Comparison of ENCODE assay signal across 24 cellular contexts in the genomic region with DNA sequence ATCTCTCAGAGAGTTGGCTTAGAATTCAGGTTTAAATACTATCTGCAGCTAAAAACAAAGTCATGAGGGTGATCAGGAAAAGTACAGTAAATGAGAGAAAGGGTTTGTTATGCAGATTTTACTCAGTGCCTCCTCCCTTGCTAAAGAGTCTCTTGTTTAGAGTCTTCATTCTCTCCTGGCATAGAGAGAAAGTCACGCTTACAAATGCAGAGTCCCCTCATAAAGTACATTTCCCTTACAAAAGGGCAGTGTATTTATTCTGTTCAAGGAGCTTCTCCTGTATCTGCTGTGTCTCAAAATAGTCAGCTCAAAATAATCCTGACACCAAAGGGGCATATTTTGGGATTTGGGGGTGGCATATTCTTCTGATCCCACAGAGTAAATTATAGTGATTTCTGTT.
"Had no signal": no experiment of that assay in that cellular context is flagged by ENCODE, and none has a peak within 500 bp of the region (broad histone marks: within the 10 kb centered on the region; RNA-seq: fewer than 3 reads in every experiment).

No MANE protein-coding gene starts in this region.

- ATAC-seq: activated CD4-positive, alpha-beta T cell treated with anti-CD3 and anti-CD28 coated beads for 36 hours; activated naive CD4-positive, alpha-beta T cell treated with anti-CD3 and anti-CD28 coated beads, Interleukin-2, amount 50 U/mL, for 72 hours; activated T-helper 17 cell treated with anti-CD3 and anti-CD28 coated beads, Interleukin-2, amount 50 U/mL, for 72 hours; gastrocnemius medialis; stimulated activated naive B cell treated with anti-CD40 and anti-IgM and Interleukin-4, amounts not matched to agents 10 μg/mL and 1 μg/mL and 100 μg/mL, for 72 hours had no signal

- H3K4me3 Mint-ChIP-seq: activated B cell treated with CpG ODN at 0.5 μM for 24 hours; activated CD4-positive, alpha-beta T cell treated with anti-CD3 and anti-CD28 coated beads for 36 hours; activated T-cell treated with anti-CD3 and anti-CD28 coated beads, Interleukin-2, amount 50 U/mL, for 24 hours; activated T-helper 17 cell treated with anti-CD3 and anti-CD28 coated beads, Interleukin-2, amount 50 U/mL, for 72 hours; nephron; stimulated activated naive B cell treated with anti-CD40 and anti-IgM and Interleukin-4, amounts not matched to agents 10 μg/mL and 1 μg/mL and 100 μg/mL, for 72 hours; T-helper 1 cell treated with Interleukin-12 subunit alpha and Interleukin-12 subunit beta and Interleukin-4 antibody, amounts not matched to agents 30 μg/mL and 1 μg/mL, for 36 hours had no signal

- DNase-seq: activated B cell treated with CpG ODN at 0.5 μM for 24 hours; activated CD4-positive, alpha-beta T cell treated with anti-CD3 and anti-CD28 coated beads for 36 hours; activated CD4-positive, alpha-beta T cell treated with anti-CD3 and anti-CD28 coated beads, Interleukin-2, amount 50 U/mL, for 4 hours; activated CD8-positive, alpha-beta memory T cell treated with anti-CD3 and anti-CD28 coated beads for 24 hours; activated CD8-positive, alpha-beta memory T cell treated with anti-CD3 and anti-CD28 coated beads, Interleukin-2, amount 50 U/mL, for 4 hours; activated T-cell treated with anti-CD3 and anti-CD28 coated beads, Interleukin-2, amount 50 U/mL, for 24 hours; aorta; brain microvascular endothelial cell; caudate nucleus; effector memory CD4-positive, alpha-beta T cell; gastrocnemius medialis; hippocampal formation; occipital lobe; retina; stimulated activated CD4-positive, alpha-beta T cell treated with anti-CD3 and anti-CD28 coated beads, Interleukin-2, amount 100 ng/mL, for 48 hours; stimulated activated CD8-positive, alpha-beta memory T cell treated with anti-CD3 and anti-CD28 coated beads, Interleukin-4, amount 100 ng/mL, for 48 hours; stimulated activated naive B cell treated with anti-CD40 and anti-IgM and Interleukin-4, amounts not matched to agents 10 μg/mL and 1 μg/mL and 100 μg/mL, for 72 hours; T1000; upper lobe of left lung had no signal

- H3K4me1 Mint-ChIP-seq: activated B cell treated with CpG ODN at 0.5 μM for 24 hours; activated CD4-positive, alpha-beta T cell treated with anti-CD3 and anti-CD28 coated beads for 36 hours; activated T-helper 17 cell treated with anti-CD3 and anti-CD28 coated beads, Interleukin-2, amount 50 U/mL, for 72 hours; stimulated activated naive B cell treated with anti-CD40 and anti-IgM and Interleukin-4, amounts not matched to agents 10 μg/mL and 1 μg/mL and 100 μg/mL, for 72 hours had no signal

- H3K36me3 Mint-ChIP-seq: activated naive CD4-positive, alpha-beta T cell treated with anti-CD3 and anti-CD28 coated beads, Interleukin-2, amount 50 U/mL, for 72 hours; stimulated activated naive B cell treated with anti-CD40 and anti-IgM and Interleukin-4, amounts not matched to agents 10 μg/mL and 1 μg/mL and 100 μg/mL, for 72 hours had no signal

- H3K9me3 Mint-ChIP-seq: activated B cell treated with CpG ODN at 0.5 μM for 24 hours; activated naive CD4-positive, alpha-beta T cell treated with anti-CD3 and anti-CD28 coated beads, Interleukin-2, amount 50 U/mL, for 72 hours; activated T-cell treated with anti-CD3 and anti-CD28 coated beads, Interleukin-2, amount 50 U/mL, for 24 hours; activated T-helper 17 cell treated with anti-CD3 and anti-CD28 coated beads, Interleukin-2, amount 50 U/mL, for 72 hours; nephron; T-helper 1 cell treated with Interleukin-12 subunit alpha and Interleukin-12 subunit beta and Interleukin-4 antibody, amounts not matched to agents 30 μg/mL and 1 μg/mL, for 36 hours had no signal

- H3K27ac ChIP-seq: brain microvascular endothelial cell, esophagus muscularis mucosa, gastrocnemius medialis, upper lobe of left lung had no signal

- H3K4me3 ChIP-seq: esophagus muscularis mucosa, gastrocnemius medialis, upper lobe of left lung had no signal

- H3K9me3 ChIP-seq: esophagus muscularis mucosa, gastrocnemius medialis, upper lobe of left lung had no signal

- H3K4me1 ChIP-seq: esophagus muscularis mucosa, gastrocnemius medialis, upper lobe of left lung had no signal

- H3K27ac Mint-ChIP-seq: activated B cell treated with CpG ODN at 0.5 μM for 24 hours; activated CD4-positive, alpha-beta T cell treated with anti-CD3 and anti-CD28 coated beads for 36 hours; activated naive CD4-positive, alpha-beta T cell treated with anti-CD3 and anti-CD28 coated beads, Interleukin-2, amount 50 U/mL, for 72 hours; activated T-cell treated with anti-CD3 and anti-CD28 coated beads, Interleukin-2, amount 50 U/mL, for 24 hours; activated T-helper 17 cell treated with anti-CD3 and anti-CD28 coated beads, Interleukin-2, amount 50 U/mL, for 72 hours; stimulated activated naive B cell treated with anti-CD40 and anti-IgM and Interleukin-4, amounts not matched to agents 10 μg/mL and 1 μg/mL and 100 μg/mL, for 72 hours; T-helper 1 cell treated with Interleukin-12 subunit alpha and Interleukin-12 subunit beta and Interleukin-4 antibody, amounts not matched to agents 30 μg/mL and 1 μg/mL, for 36 hours had no signal

- H3K36me3 ChIP-seq: brain microvascular endothelial cell, esophagus muscularis mucosa, gastrocnemius medialis, upper lobe of left lung had no signal

- H3K27me3 ChIP-seq: brain microvascular endothelial cell, esophagus muscularis mucosa, gastrocnemius medialis, upper lobe of left lung had no signal
